Comparison of ENCODE assay signal across 1 cellular context in genomic region chr18:54820876-54821275, GRCh38. TPM values are rescaled to one million over a fixed set of nuclear protein-coding genes. Genes with fewer than 3 reads are reported as not detected.
"Had no signal": no experiment of that assay in that cellular context is flagged by ENCODE, and none has a peak within 500 bp of the region (broad histone marks: within the 10 kb centered on the region; RNA-seq: fewer than 3 reads in every experiment).

No MANE protein-coding gene starts in this region.

RNA-seq across cellular contexts. Expression of gene RAB27B, which starts 7.4 kb away (rescaled TPM):
- total RNA-seq: activated naive CD8-positive, alpha-beta T cell treated with anti-CD3 and anti-CD28 coated beads for 36 hours had no signal
